36 cellular contexts compared by ENCODE assay signal in the genomic region with DNA sequence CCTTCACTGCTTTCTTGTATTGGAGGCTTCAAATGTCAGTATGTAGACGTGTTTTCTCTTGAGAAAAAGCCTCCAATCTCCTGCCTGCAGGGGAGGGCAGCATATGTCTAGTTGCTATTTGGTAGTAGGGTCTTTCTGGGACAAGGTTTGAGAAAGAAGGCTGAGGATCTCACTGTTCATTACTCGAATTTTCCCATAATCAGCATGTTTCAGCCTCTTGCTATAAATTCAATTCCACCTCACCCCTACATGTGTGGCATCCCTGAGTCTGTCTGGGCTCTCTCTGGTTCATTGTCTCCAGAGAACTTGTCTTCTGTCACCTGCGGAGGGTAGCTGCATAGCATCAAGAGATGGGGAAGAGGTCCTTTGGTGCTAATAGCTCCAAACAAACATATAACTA. TPM values are rescaled to one million over a fixed set of nuclear protein-coding genes. Genes with fewer than 3 reads are reported as not detected.
"Had no signal": no experiment of that assay in that cellular context is flagged by ENCODE, and none has a peak within 500 bp of the region (broad histone marks: within the 10 kb centered on the region; RNA-seq: fewer than 3 reads in every experiment).

No MANE protein-coding gene starts in this region.

- H3K4me3 ChIP-seq: MG63 had no signal

- H3K4me2 ChIP-seq: KMS-11 had no signal

- H3K9ac ChIP-seq: KMS-11 had no signal

- H3K27ac ChIP-seq: KMS-11 had no signal

- DNase-seq: Karpas-422, Kasumi-1, MG63, MM.1S, MV-4-11, NCI-H1048, NCI-H1092, NCI-H1092 treated with DMSO at 0.1 percent for 48 hours, NCI-H1105, NCI-H1105 treated with DMSO at 0.1 percent for 48 hours, NCI-H1417, NCI-H1417 treated with DMSO at 0.1 percent for 48 hours, NCI-H1436, NCI-H146, NCI-H1694, NCI-H1694 treated with DMSO at 0.1 percent for 48 hours, NCI-H187, NCI-H187 treated with DMSO at 0.1 percent for 48 hours, NCI-H1930, NCI-H2029, NCI-H2029 treated with DMSO at 0.1 percent for 48 hours, NCI-H2081, NCI-H2081 treated with DMSO at 0.1 percent for 48 hours, NCI-H2107, NCI-H2171, NCI-H2171 treated with DMSO at 0.1 percent for 48 hours, NCI-H2227 treated with DMSO at 0.1 percent for 48 hours, NCI-H226, NCI-H345, NCI-H446, NCI-H446 treated with DMSO at 0.1 percent for 48 hours, NCI-H510A, NCI-H510A treated with DMSO at 0.1 percent for 48 hours had no signal

- H3K36me3 ChIP-seq: MG63 had no signal

- H3K27me3 ChIP-seq: MG63 had no signal

RNA-seq across cellular contexts. Expression of a gene that starts 19.5 kb away (rescaled TPM):
- total RNA-seq: MCF 10A, NCI-H460 had no signal
